10 cellular contexts compared by ENCODE assay signal in the genomic region with DNA sequence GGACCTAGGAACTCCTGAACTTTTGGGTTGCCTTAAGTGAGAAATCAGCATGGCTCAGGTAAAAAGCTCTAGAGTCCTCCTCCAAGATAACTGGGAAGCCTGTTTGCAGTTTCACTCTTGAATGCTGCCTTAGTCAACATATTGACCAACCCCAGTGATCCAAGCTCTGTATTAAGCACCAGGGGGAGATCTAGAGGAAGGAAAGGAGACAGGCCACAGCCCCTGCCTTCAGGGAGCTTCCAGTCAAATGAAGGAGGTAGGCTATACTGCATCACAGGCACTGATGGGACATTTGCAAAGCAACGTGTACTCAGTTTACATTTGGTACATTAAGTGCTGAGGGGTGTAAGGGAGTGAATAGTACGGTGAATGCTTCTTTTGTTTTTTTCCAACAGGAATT. TPM values are rescaled to one million over a fixed set of nuclear protein-coding genes. Genes with fewer than 3 reads are reported as not detected.
DNase-seq lines count a peak whose midpoint lies in the region; ATAC-seq and TF ChIP-seq lines count a peak whose summit lies in the region.
"Had no signal": no experiment of that assay in that cellular context is flagged by ENCODE, and none has a peak within 500 bp of the region (broad histone marks: within the 10 kb centered on the region; RNA-seq: fewer than 3 reads in every experiment).

No MANE protein-coding gene starts in this region.

- H3K23ac ChIP-seq in H9 (ENCODE audit: insufficient read length, low read depth, low read length), result no peak overlapping the region

- TF ChIP-seq CTCF in H9 (conservative IDR thresholded peaks at IDR 0.05) (no peak), WERI-Rb-1 (IDR thresholded peaks at IDR 0.05; ENCODE audit: low read depth, low read length) (no peak), fibroblast of the aortic adventitia (IDR thresholded peaks at IDR 0.05; ENCODE audit: insufficient read depth, low read length) (no peak), left lung (IDR thresholded peaks at IDR 0.05) (no peak)

- no CpG with 5 or more reads among the region's 2 CpGs for WGBS in H9 (ENCODE audit: extremely low coverage, insufficient read length, low lambda C conversion rate)

- peaks cover 54% of the 10 kb centered on the region for H3K36me3 ChIP-seq in WERI-Rb-1
- H3K36me3 ChIP-seq in skeletal muscle tissue (ENCODE audit: control insufficient read depth in 3 of 3, insufficient read depth in 3 of 3, low read length in 3 of 3), result peaks cover 34 to 47% (median 46%) of the 10 kb centered on the region in 3 donors
- peaks cover 0 to 48% of the 10 kb centered on the region in 2 donors for H3K36me3 ChIP-seq in left lung

- peak overlapping the region; percentile 68 for H3K4me2 ChIP-seq in H9 (ENCODE audit: insufficient read depth, insufficient read length, low read length)

- no peak overlapping the region for H2BK12ac ChIP-seq in H9 (ENCODE audit: insufficient read length, low read depth, low read length)

- H4K8ac ChIP-seq in H9 (replicated peaks; ENCODE audit: insufficient read length, low read depth, low read length), result no peak overlapping the region

- DNase-seq in H9 (no peak), WERI-Rb-1 (no peak), fibroblast of the aortic adventitia (ENCODE audit: low read depth) (no peak), left lung (no peak), amniotic stem cell (lab: John Stamatoyannopoulos, UW) (no peak)
- no peak for DNase-seq in stimulated activated CD4-positive, alpha-beta T cell treated with anti-CD3 and anti-CD28 coated beads, Interleukin-4, amount 100 ng/mL, for 4 hours
- DNase-seq: NCI-H69; stimulated activated CD4-positive, alpha-beta T cell treated with anti-CD3 and anti-CD28 coated beads, Interleukin-4, amount 100 ng/mL, for 1 hour had no signal

- H2AK5ac ChIP-seq in H9 (ENCODE audit: insufficient read length, low read length), result no peak overlapping the region

- no peak overlapping the region for H2BK120ac ChIP-seq in H9 (ENCODE audit: low read depth, low read length, poor library complexity, severe bottlenecking)

- H3K27me3 Mint-ChIP-seq in H9 (ENCODE audit: low read depth), result peaks cover 41% of the 10 kb centered on the region

- H3K9me3 Mint-ChIP-seq in H9, result no peaks in the 10 kb centered on the region; a peak in 1 of 5 replicates

- H3K4me3 ChIP-seq in WERI-Rb-1 (ENCODE audit: low read depth, low read length) (0 out of 2 replicates have a peak overlapping the region, but pooled peaks have one; percentile 70), fibroblast of the aortic adventitia (ENCODE audit: low read depth, low read length) (peak overlapping the region; percentile 81), skeletal muscle tissue (ENCODE audit: low read length in 3 of 3) (peak overlapping the region; percentile 91 to 92 (median 92)), left lung (peak overlapping the region in 1 of 2 donors; percentile 81)

- H2BK15ac ChIP-seq in H9 (ENCODE audit: low read depth, low read length), result no peak overlapping the region

- H3T11ph ChIP-seq in H9 (ENCODE audit: low read length), result no peak overlapping the region

- no peak overlapping the region for H2AFZ ChIP-seq in H9 (ENCODE audit: low read length)

- no peak overlapping the region for H3K9ac ChIP-seq in H9 (ENCODE audit: extremely low read depth, insufficient read length, low read length)
- peak overlapping the region; percentile 85 to 96 (median 88) for H3K9ac ChIP-seq in skeletal muscle tissue (ENCODE audit: low read depth in 1 of 3, low read length in 3 of 3)

- H3K4me3 Mint-ChIP-seq in H9, result peak overlapping the region; percentile 87 to 91

- H3K27ac ChIP-seq in H9 (ENCODE audit: insufficient read length, low read depth, low read length), result no peak overlapping the region
- no peak overlapping the region for H3K27ac ChIP-seq in WERI-Rb-1
- H3K27ac ChIP-seq in skeletal muscle tissue (ENCODE audit: low read depth, low read length), result no peak overlapping the region
- peak overlapping the region in 1 of 2 donors; percentile 96 for H3K27ac ChIP-seq in left lung

- H3K4me1 ChIP-seq in H9 (ENCODE audit: insufficient read depth, low read length) (0 out of 2 replicates have a peak, but pooled peaks cover 3% of the 10 kb centered on the region), skeletal muscle tissue (ENCODE audit: control insufficient read depth in 3 of 3, insufficient read depth in 3 of 3, low read length in 3 of 3) (peaks cover 38 to 49% (median 44%) of the 10 kb centered on the region in 3 donors), left lung (peaks cover 19 to 46% of the 10 kb centered on the region in 2 donors)

- H3K79me1 ChIP-seq in H9 (ENCODE audit: insufficient read depth, low read depth, low read length, poor library complexity, severe bottlenecking), result no peaks in the 10 kb centered on the region

- H3K36me3 Mint-ChIP-seq in H9 (ENCODE audit: insufficient read depth in 1 of 3, low read depth in 3 of 3), result peaks cover 33 to 50% (median 48%) of the 10 kb centered on the region in 3 experiments; a peak in 6 of 7 replicates

- H3K79me2 ChIP-seq in H9 (ENCODE audit: insufficient read depth, low read length), result no peaks in the 10 kb centered on the region

- ATAC-seq in left lung (no peak), GM19397 (IDR thresholded peaks at IDR 0.05; ENCODE audit: unreplicated experiment) (no peak)

- H2BK5ac ChIP-seq in H9 (ENCODE audit: insufficient read length, low read length), result no peak overlapping the region

- H4K5ac ChIP-seq in H9 (ENCODE audit: insufficient read length, low read depth, low read length), result no peak overlapping the region

- no peaks in the 10 kb centered on the region; the same call in 1 of the 2 replicates for H3K27me3 ChIP-seq in H9 (ENCODE audit: insufficient read depth, low read length)
- no peaks in the 10 kb centered on the region for H3K27me3 ChIP-seq in WERI-Rb-1 (ENCODE audit: insufficient read depth, low read depth, severe bottlenecking)
- no peaks in the 10 kb centered on the region for H3K27me3 ChIP-seq in skeletal muscle tissue (ENCODE audit: control insufficient read depth in 3 of 3, insufficient read depth in 3 of 3, low read length in 3 of 3)
- H3K27me3 ChIP-seq in left lung, result no peaks in the 10 kb centered on the region

- peaks cover 13% of the 10 kb centered on the region for H3K23me2 ChIP-seq in H9 (ENCODE audit: insufficient read length, low read depth, low read length, poor library complexity, severe bottlenecking)

- H3K18ac ChIP-seq in H9 (ENCODE audit: insufficient read length, low read depth, low read length), result no peak overlapping the region

- H3K4me1 Mint-ChIP-seq in H9, result peaks cover 14 to 17% of the 10 kb centered on the region in 2 experiments

- H4K20me1 ChIP-seq in H9 (ENCODE audit: control insufficient read depth, insufficient read depth, insufficient read length), result peaks cover 2% of the 10 kb centered on the region

- H3K9me3 ChIP-seq in H9 (ENCODE audit: control insufficient read depth, low read depth, low read length), result no peaks in the 10 kb centered on the region
- H3K9me3 ChIP-seq in WERI-Rb-1 (ENCODE audit: severe bottlenecking), result no peaks in the 10 kb centered on the region
- no peaks in the 10 kb centered on the region for H3K9me3 ChIP-seq in skeletal muscle tissue (ENCODE audit: control insufficient read depth in 3 of 3, low read length in 3 of 3)
- H3K9me3 ChIP-seq in left lung, result no peaks in the 10 kb centered on the region

- H2BK20ac ChIP-seq in H9 (ENCODE audit: low read depth, low read length, poor library complexity, severe bottlenecking), result no peak overlapping the region

- H3K56ac ChIP-seq in H9 (ENCODE audit: insufficient read length, low read depth, low read length), result no peak overlapping the region

- H3K4ac ChIP-seq in H9 (ENCODE audit: low read depth, low read length), result no peak overlapping the region

- H3K14ac ChIP-seq in H9 (ENCODE audit: insufficient read depth, low read length), result no peak overlapping the region

- H4K91ac ChIP-seq in H9 (ENCODE audit: insufficient read length, low read depth, low read length), result no peak overlapping the region

- H3K27ac Mint-ChIP-seq in H9, result no peak overlapping the region

- intact Hi-C loops in left lung (cut with DNase I), result no loop called here

RNA-seq across cellular contexts. Expression of gene CSAD, which starts 1.2 kb away (rescaled TPM):
- 7.4 and 7.7 TPM in 2 replicates for total RNA-seq in H9 (2021)
- total RNA-seq in fibroblast of the aortic adventitia (ENCODE audit: low replicate concordance), result 8.7 and 23.4 TPM in 2 replicates
- total RNA-seq in skeletal muscle tissue, result 16.7 TPM
- total RNA-seq in left lung, result 10 to 100 TPM; 33.1 to 36.3 TPM

RNA-seq across cellular contexts. Expression of gene ZNF740, which starts 1.4 kb away (rescaled TPM):
- total RNA-seq in H9 (2021) (41.2 and 47.2 TPM in 2 replicates), fibroblast of the aortic adventitia (ENCODE audit: low replicate concordance) (12.6 and 16.3 TPM in 2 replicates), skeletal muscle tissue (16.7 TPM), left lung (10 to 100 TPM; 34.6 to 39.2 TPM)

RNA-seq across cellular contexts. Expression of gene ITGB7, which starts 25.1 kb away (rescaled TPM):
- 0.26 and 0.39 TPM in 2 replicates for total RNA-seq in H9 (2021)
- total RNA-seq in fibroblast of the aortic adventitia (ENCODE audit: low replicate concordance), result 0.54 TPM in 1 of 2 replicates, not detected in the other
- total RNA-seq in skeletal muscle tissue, result 1.6 TPM
- total RNA-seq in left lung, result 10 to 100 TPM in 1 of 2 donors, 1 to 10 TPM in 1; 3.8 to 10.9 TPM

RNA-seq across cellular contexts. Expression of gene RARG, which starts 50.1 kb away (rescaled TPM):
- total RNA-seq in H9 (2021) (42.6 and 43.7 TPM in 2 replicates), fibroblast of the aortic adventitia (ENCODE audit: low replicate concordance) (43.9 and 69.4 TPM in 2 replicates), skeletal muscle tissue (12.5 TPM), left lung (10 to 100 TPM; 38.2 to 38.6 TPM)
